Comparison of ENCODE assay signal across 23 cellular contexts in the genomic region with DNA sequence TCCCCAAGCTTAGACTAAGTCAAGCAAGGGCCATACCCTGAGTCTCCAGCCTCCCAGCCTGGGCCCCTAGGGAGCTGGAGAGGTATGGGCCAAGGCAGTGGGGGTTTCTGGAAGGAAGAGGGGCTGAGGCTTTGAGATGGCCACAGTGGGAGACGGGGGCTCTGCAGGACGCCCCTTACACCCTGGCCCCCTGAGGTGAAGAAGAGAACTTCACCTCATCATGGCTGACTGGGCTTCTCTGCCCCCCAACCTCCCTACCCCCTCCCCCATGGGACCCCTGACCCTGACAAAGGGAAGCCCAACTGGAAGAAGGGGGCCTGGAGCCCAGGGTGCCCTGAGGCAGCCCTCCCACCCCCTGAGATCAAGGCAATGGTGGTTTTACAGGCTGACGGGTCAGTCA. TPM values are rescaled to one million over a fixed set of nuclear protein-coding genes. Genes with fewer than 3 reads are reported as not detected.
DNase-seq lines count a peak whose midpoint lies in the region; ATAC-seq, FAIRE-seq and TF ChIP-seq lines count a peak whose summit lies in the region.
"Had no signal": no experiment of that assay in that cellular context is flagged by ENCODE, and none has a peak within 500 bp of the region (broad histone marks: within the 10 kb centered on the region; RNA-seq: fewer than 3 reads in every experiment).

No MANE protein-coding gene starts in this region.

- DNase-seq in CD4-positive, alpha-beta T cell, result no peak
- DNase-seq in H7 (peak; percentile 42), H1 (ENCODE audit: low read depth in 1 of 2, low spot score in 2 of 2) (no peak), progenitor cell of endocrine pancreas (ENCODE audit: low spot score, unreplicated experiment) (no peak), HuH-7.5 (ENCODE audit: low spot score) (no peak), T1000 (lab: John Stamatoyannopoulos, UW) (no peak)
- DNase-seq: Caco-2; CD4-positive, CD25-positive, alpha-beta regulatory T cell; DND-41; KBM-7; MM.1S; NCI-H1048; NCI-H1417 treated with DMSO at 0.1 percent for 48 hours; NCI-H187 treated with DMSO at 0.1 percent for 48 hours; NCI-H226; NCI-H510A treated with DMSO at 0.1 percent for 48 hours; NCI-H748 treated with DMSO at 0.1 percent for 48 hours; SHP77 treated with DMSO at 0.1 percent for 48 hours had no signal

- intact Hi-C loops in CD4-positive, alpha-beta T cell (cut with DNase I, micrococcal nuclease), result no loop called here

- peaks cover 8% of the 10 kb centered on the region; the same call in 1 of the 2 replicates for H3K23me2 ChIP-seq in H1 (ENCODE audit: low read depth, low read length)

- H3K4me1 ChIP-seq in H1 (replicated peaks in 1 of 4; ENCODE audit: control insufficient read depth in 3 of 4, insufficient read depth in 4 of 4, low read length in 3 of 4), result peaks cover 14 to 50% (median 37%) of the 10 kb centered on the region in 4 experiments

- H3K14ac ChIP-seq in H1 (ENCODE audit: insufficient read length), result no peak overlapping the region

- no peak overlapping the region for H2BK5ac ChIP-seq in H1 (ENCODE audit: low read depth, low read length)

- no peaks in the 10 kb centered on the region for H3K9me3 Mint-ChIP-seq in CD4-positive, alpha-beta T cell
- no peaks in the 10 kb centered on the region for H3K9me3 Mint-ChIP-seq in progenitor cell of endocrine pancreas (ENCODE audit: low read depth)

- H2BK20ac ChIP-seq in H1 (ENCODE audit: low read length), result 0 out of 2 replicates have a peak overlapping the region, but pooled peaks have one; percentile 61

- H3K56ac ChIP-seq in H1 (replicated peaks; ENCODE audit: insufficient read length, low read depth, low read length), result no peak overlapping the region

- H2AK5ac ChIP-seq in H1 (ENCODE audit: low read depth, low read length), result no peak overlapping the region; the same call in 1 of the 2 replicates

- H3K4me1 Mint-ChIP-seq in CD4-positive, alpha-beta T cell (ENCODE audit: low read depth), result peaks cover 10% of the 10 kb centered on the region
- peaks cover 10% of the 10 kb centered on the region for H3K4me1 Mint-ChIP-seq in progenitor cell of endocrine pancreas (ENCODE audit: low read depth)

- H3K36me3 Mint-ChIP-seq in CD4-positive, alpha-beta T cell (ENCODE audit: low read depth), result no peaks in the 10 kb centered on the region
- H3K36me3 Mint-ChIP-seq in progenitor cell of endocrine pancreas (ENCODE audit: insufficient read depth), result no peaks in the 10 kb centered on the region
- H3K36me3 Mint-ChIP-seq: CD4-positive, CD25-positive, alpha-beta regulatory T cell had no signal

- no peak overlapping the region for H2AFZ ChIP-seq in H1 (ENCODE audit: low read length)

- H2BK15ac ChIP-seq in H1 (ENCODE audit: low read length), result no peak overlapping the region

- peak overlapping the region; percentile 19 for H3K18ac ChIP-seq in H1 (ENCODE audit: extremely low read depth, low read length)

- H3K27ac ChIP-seq in CD4-positive, alpha-beta T cell (ENCODE audit: low read depth, low read length), result no peak overlapping the region
- H3K27ac ChIP-seq in H1 (ENCODE audit: low read depth, low read length), result no peak overlapping the region
- H3K27ac ChIP-seq: A549, RWPE1, SK-N-MC had no signal

- H4K8ac ChIP-seq in H1 (ENCODE audit: extremely low read depth, insufficient read depth, low read length), result no peak overlapping the region

- TF ChIP-seq POLR2A in H1 (IDR thresholded peaks at IDR 0.05; ENCODE audit: control extremely low read depth in 1 of 2, low read depth in 2 of 2, low read length in 2 of 2), result no peak

- no peak overlapping the region for H3K27ac Mint-ChIP-seq in CD4-positive, alpha-beta T cell
- no peak overlapping the region for H3K27ac Mint-ChIP-seq in progenitor cell of endocrine pancreas

- H4K5ac ChIP-seq in H1 (ENCODE audit: insufficient read length, low read depth, low read length), result no peak overlapping the region

- no peak overlapping the region for H2BK12ac ChIP-seq in H1 (ENCODE audit: low read depth, low read length)

- H3K36me3 ChIP-seq in H7 (replicated peaks; ENCODE audit: control insufficient read depth, insufficient read depth, low read length) (peaks cover 5% of the 10 kb centered on the region), H1 (ENCODE audit: control insufficient read depth in 2 of 4, insufficient read depth in 4 of 4, low read length in 3 of 4) (peaks cover 2 to 26% (median 19%) of the 10 kb centered on the region in 4 experiments; a peak in 6 of 8 replicates)

- POLR2A ChIA-PET in CD4-positive, alpha-beta T cell (lab: Charles Lee), result no interaction called here
- POLR2A ChIA-PET in H1 (lab: Charles Lee; ENCODE audit: partially characterized antibody), result interaction anchor here (1.0 to 10.7 kb wide), 4 partner anchors 9 to 27 kb away, joined by 3 to 173 read pairs (median 4); a partner anchor contains a TSS

- H3K23ac ChIP-seq in H1 (ENCODE audit: insufficient read length), result no peak overlapping the region

- H3K4ac ChIP-seq in H1 (replicated peaks; ENCODE audit: insufficient read length, low read depth, low read length), result no peak overlapping the region

- TF ChIP-seq RAD21 in H1 (IDR thresholded peaks at IDR 0.05 in 1 of 2, conservative IDR thresholded peaks at IDR 0.05 in 1 of 2; ENCODE audit: low read depth in 2 of 2, low read length in 2 of 2), result no peak

- 74% methylated on average over 2 of the region's 3 CpGs; no CpG with 5 or more reads in 1 of the 2 experiments for WGBS in H1 (ENCODE audit: extremely low coverage in 1 of 2, insufficient coverage in 1 of 2, insufficient read length in 1 of 2, insufficient replicate concordance in 2 of 2, low coverage in 1 of 2, low lambda C conversion rate in 2 of 2, missing lambda C conversion rate in 1 of 2), 2 experiments

- H3K27me3 ChIP-seq in CD4-positive, alpha-beta T cell (ENCODE audit: control insufficient read depth, insufficient read depth, low read length), result no peaks in the 10 kb centered on the region
- no peaks in the 10 kb centered on the region for H3K27me3 ChIP-seq in H7 (ENCODE audit: control insufficient read depth, insufficient read depth, low read length)
- H3K27me3 ChIP-seq in H1 (replicated peaks in 1 of 4; ENCODE audit: control insufficient read depth in 3 of 4, extremely low read depth in 1 of 4, insufficient read depth in 3 of 4, low read length in 3 of 4), result no peaks in the 10 kb centered on the region

- ATAC-seq in CD4-positive, alpha-beta T cell (ENCODE audit: poor library complexity), result no peak
- ATAC-seq in HG03139 (IDR thresholded peaks at IDR 0.05; ENCODE audit: unreplicated experiment), result no peak
- ATAC-seq: A549 had no signal

- peak overlapping the region; percentile 85 for H3K4me3 Mint-ChIP-seq in CD4-positive, alpha-beta T cell
- H3K4me3 Mint-ChIP-seq in progenitor cell of endocrine pancreas (ENCODE audit: low read depth), result no peak overlapping the region

- CTCF ChIA-PET in CD4-positive, alpha-beta T cell (lab: Charles Lee), result no interaction called here
- CTCF ChIA-PET in H1 (lab: Charles Lee; ENCODE audit: partially characterized antibody), result interaction anchor here (0.6 to 14.0 kb wide), 8 partner anchors 10 to 151 kb away, joined by 3 to 200 read pairs (median 5); a partner anchor contains a TSS

- H4K20me1 ChIP-seq in H1 (replicated peaks in 1 of 2; ENCODE audit: control insufficient read depth in 1 of 2, insufficient read depth in 2 of 2, low read length in 2 of 2), result no peaks in the 10 kb centered on the region

- H3K9ac ChIP-seq in H1 (replicated peaks in 1 of 4; ENCODE audit: extremely low read depth in 1 of 4, low read depth in 3 of 4, low read length in 3 of 4), result no peak overlapping the region

- H3K79me2 ChIP-seq in H1 (ENCODE audit: control insufficient read depth in 1 of 2, insufficient read depth in 2 of 2, low read length in 2 of 2), result peaks cover 0 to 27% of the 10 kb centered on the region in 2 experiments; a peak in 2 of 4 replicates

- no peak overlapping the region for H3K4me2 ChIP-seq in H1 (ENCODE audit: insufficient read depth in 1 of 2, low read depth in 2 of 2, low read length in 2 of 2)
- H3K4me2 ChIP-seq: A549 had no signal

- TF ChIP-seq EP300 in H1 (IDR thresholded peaks at IDR 0.05; ENCODE audit: borderline replicate concordance in 1 of 2, low read depth in 2 of 2, low read length in 2 of 2), result no peak

- no peak overlapping the region for H4K91ac ChIP-seq in H1 (replicated peaks; ENCODE audit: insufficient read length, low read length)

- no peak for FAIRE-seq in H1 (lab: Jason Lieb, UNC)
- FAIRE-seq: A549, GM12892 had no signal

- peaks cover 8% of the 10 kb centered on the region; the same call in 1 of the 2 replicates for H3K79me1 ChIP-seq in H1 (ENCODE audit: low read depth, low read length)

- H2BK120ac ChIP-seq in H1 (replicated peaks; ENCODE audit: low read depth, low read length), result no peak overlapping the region

- no peaks in the 10 kb centered on the region for H3K9me3 ChIP-seq in CD4-positive, alpha-beta T cell (ENCODE audit: control insufficient read depth, low read length)
- no peaks in the 10 kb centered on the region for H3K9me3 ChIP-seq in H1 (ENCODE audit: insufficient read depth in 2 of 2, low read depth in 1 of 2, low read length in 1 of 2)
- H3K9me3 ChIP-seq: A549, Caco-2 had no signal

- H3K4me3 ChIP-seq in H7 (ENCODE audit: insufficient read depth, low read depth, low read length) (no peak overlapping the region), H1 (ENCODE audit: extremely low read depth in 1 of 4, insufficient read depth in 2 of 4, low read depth in 3 of 4, low read length in 4 of 4) (no peak overlapping the region)
- H3K4me3 ChIP-seq: A549, SK-N-MC had no signal

- no peak for TF ChIP-seq CTCF in CD4-positive, alpha-beta T cell (IDR thresholded peaks at IDR 0.05)
- TF ChIP-seq CTCF in H1 (IDR thresholded peaks at IDR 0.05; ENCODE audit: control extremely low read depth in 1 of 3, insufficient read depth in 1 of 3, low read depth in 1 of 3, low read length in 3 of 3) (no peak), progenitor cell of endocrine pancreas (IDR thresholded peaks at IDR 0.05; ENCODE audit: unreplicated experiment) (peak; percentile 12)

- no peaks in the 10 kb centered on the region for H3K27me3 Mint-ChIP-seq in CD4-positive, alpha-beta T cell
- H3K27me3 Mint-ChIP-seq in progenitor cell of endocrine pancreas, result no peaks in the 10 kb centered on the region

TF ChIP-seq in H1, 55 proteins besides CTCF, POLR2A, EP300 and RAD21 (continues in another document):
- TF ChIP-seq MAFK (IDR thresholded peaks at IDR 0.05; ENCODE audit: low read depth, low read length) (no peak), EZH2 (IDR thresholded peaks at IDR 0.05; ENCODE audit: low read depth, low read length, severe bottlenecking) (no peak)

RNA-seq across cellular contexts. Expression of a gene that starts 25.8 kb away (rescaled TPM):
- under 1 TPM in 1 of 2 experiments, not detected in 1; 0.17 TPM for total RNA-seq in CD4-positive, alpha-beta T cell
- 66.8 and 67.1 TPM in 2 replicates for total RNA-seq in H7 (2014; rRNA removed; shearing (Covaris generic))
- total RNA-seq in H1 (2021; fragmentation: NEBNext Ultra II Directional; extraction: Animal tissue kit (Norgen Biotek cat#: 25700)), result 101 and 106 TPM in 2 replicates
- polyA plus RNA-seq in H1 (2011; rRNA removed), result 102 and 120 TPM in 2 replicates
- polyA plus RNA-seq in H1 (2011; cell fraction: cytosol; rRNA removed), result 88.6 TPM
- polyA plus RNA-seq in H1 (2011; cell fraction: nucleus; rRNA removed), result 154 TPM
- 74.4 to 110 TPM (median 100 TPM) in 4 replicates for polyA plus RNA-seq in H1 (2012, experiment 1 of 2)
- polyA plus RNA-seq in H1 (2012, experiment 2 of 2), result 97.8 TPM
- 130 TPM for polyA plus RNA-seq in H1 (2013, experiment 1 of 2)
- 120 TPM for polyA plus RNA-seq in H1 (2013, experiment 2 of 2)
- polyA minus RNA-seq in H1 (2011; rRNA and poly(A)+ RNA removed), result 292 and 318 TPM in 2 replicates
- 143 TPM for polyA minus RNA-seq in H1 (2011; cell fraction: cytosol; rRNA and poly(A)+ RNA removed)
- polyA minus RNA-seq in H1 (2011; cell fraction: nucleus; rRNA and poly(A)+ RNA removed), result 96.9 TPM
- 5.5 and 6.3 TPM in 2 replicates for total RNA-seq in progenitor cell of endocrine pancreas
